1 cellular context compared by ENCODE assay signal in the genomic region with DNA sequence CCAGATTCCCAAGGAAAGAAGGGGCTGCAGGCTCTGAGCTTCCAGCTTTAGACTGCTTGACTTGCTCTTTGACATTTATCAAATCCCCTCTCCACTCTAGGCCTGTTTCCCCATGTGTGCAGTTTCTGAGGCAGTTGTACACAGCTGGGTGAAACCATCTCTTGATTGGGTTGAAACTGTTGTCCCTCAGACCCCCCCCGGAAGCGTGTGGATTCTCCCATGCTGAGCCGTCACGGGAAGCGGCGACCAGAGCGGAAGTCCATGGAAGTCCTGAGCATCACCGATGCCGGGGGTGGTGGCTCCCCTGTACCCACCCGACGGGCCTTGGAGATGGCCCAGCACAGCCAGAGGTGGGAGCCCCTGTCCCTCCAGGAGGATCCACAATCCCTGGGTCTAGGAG.
TF ChIP-seq lines count a peak whose summit lies in the region.

No MANE protein-coding gene starts in this region.

TF ChIP-seq in HepG2, 621 proteins besides CTCF, POLR2A, EP300 and RAD21:
- no peak for TF ChIP-seq GABPA (IDR thresholded peaks at IDR 0.05; ENCODE audit: low read depth, low read length)
- TF ChIP-seq GABPA (CRISPR knock-in tag; IDR thresholded peaks at IDR 0.05; ENCODE audit: low read depth): peak; percentile 75
- peak; percentile 98 for TF ChIP-seq PRDM10 (CRISPR knock-in tag; IDR thresholded peaks at IDR 0.05; ENCODE audit: low read depth)
- TF ChIP-seq, protein P1, sequence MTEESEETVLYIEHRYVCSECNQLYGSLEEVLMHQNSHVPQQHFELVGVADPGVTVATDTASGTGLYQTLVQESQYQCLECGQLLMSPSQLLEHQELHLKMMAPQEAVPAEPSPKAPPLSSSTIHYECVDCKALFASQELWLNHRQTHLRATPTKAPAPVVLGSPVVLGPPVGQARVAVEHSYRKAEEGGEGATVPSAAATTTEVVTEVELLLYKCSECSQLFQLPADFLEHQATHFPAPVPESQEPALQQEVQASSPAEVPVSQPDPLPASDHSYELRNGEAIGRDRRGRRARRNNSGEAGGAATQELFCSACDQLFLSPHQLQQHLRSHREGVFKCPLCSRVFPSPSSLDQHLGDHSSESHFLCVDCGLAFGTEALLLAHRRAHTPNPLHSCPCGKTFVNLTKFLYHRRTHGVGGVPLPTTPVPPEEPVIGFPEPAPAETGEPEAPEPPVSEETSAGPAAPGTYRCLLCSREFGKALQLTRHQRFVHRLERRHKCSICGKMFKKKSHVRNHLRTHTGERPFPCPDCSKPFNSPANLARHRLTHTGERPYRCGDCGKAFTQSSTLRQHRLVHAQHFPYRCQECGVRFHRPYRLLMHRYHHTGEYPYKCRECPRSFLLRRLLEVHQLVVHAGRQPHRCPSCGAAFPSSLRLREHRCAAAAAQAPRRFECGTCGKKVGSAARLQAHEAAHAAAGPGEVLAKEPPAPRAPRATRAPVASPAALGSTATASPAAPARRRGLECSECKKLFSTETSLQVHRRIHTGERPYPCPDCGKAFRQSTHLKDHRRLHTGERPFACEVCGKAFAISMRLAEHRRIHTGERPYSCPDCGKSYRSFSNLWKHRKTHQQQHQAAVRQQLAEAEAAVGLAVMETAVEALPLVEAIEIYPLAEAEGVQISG (CRISPR knock-in tag; IDR thresholded peaks at IDR 0.05): no peak
- peak; percentile 52; the same call in 1 of the 2 replicates for TF ChIP-seq THAP11 (CRISPR knock-in tag; IDR thresholded peaks at IDR 0.05)
- TF ChIP-seq BHLHE40 (IDR thresholded peaks at IDR 0.05; ENCODE audit: low read length): peak; percentile 66; the same call in 1 of the 2 replicates
- TF ChIP-seq GABPB1 (CRISPR knock-in tag; IDR thresholded peaks at IDR 0.05): 0 out of 2 replicates have a peak, but pooled peaks have one; percentile 26
